10 cellular contexts compared by ENCODE assay signal in genomic region chr18:48913201-48913600, GRCh38. TPM values are rescaled to one million over a fixed set of nuclear protein-coding genes. Genes with fewer than 3 reads are reported as not detected.
A peak's percentile ranks its signal among the peaks of the same experiment; 100 is the strongest.
DNase-seq lines count a peak whose midpoint lies in the region; ATAC-seq and TF ChIP-seq lines count a peak whose summit lies in the region.
"Had no signal": no experiment of that assay in that cellular context is flagged by ENCODE, and none has a peak within 500 bp of the region (broad histone marks: within the 10 kb centered on the region; RNA-seq: fewer than 3 reads in every experiment).

No MANE protein-coding gene starts in this region.

- no peak overlapping the region for H2BK120ac ChIP-seq in trophoblast cell (ENCODE audit: insufficient read depth, low read length, poor library complexity)

- no peak overlapping the region for H3K4me3 Mint-ChIP-seq in activated T-cell treated with anti-CD3 and anti-CD28 coated beads, Interleukin-2, amount 50 U/mL, for 24 hours
- no peak overlapping the region for H3K4me3 Mint-ChIP-seq in activated CD4-positive, alpha-beta T cell treated with anti-CD3 and anti-CD28 coated beads, Interleukin-2, amount 10 ng/mL, durations not matched to agents 24 days and 14 days
- H3K4me3 Mint-ChIP-seq in Caco-2 (ENCODE audit: unreplicated experiment), result no peak overlapping the region

- H3K27me3 Mint-ChIP-seq in activated T-cell treated with anti-CD3 and anti-CD28 coated beads, Interleukin-2, amount 50 U/mL, for 24 hours, result no peaks in the 10 kb centered on the region
- no peaks in the 10 kb centered on the region for H3K27me3 Mint-ChIP-seq in activated CD4-positive, alpha-beta T cell treated with anti-CD3 and anti-CD28 coated beads, Interleukin-2, amount 10 ng/mL, durations not matched to agents 24 days and 14 days
- no peaks in the 10 kb centered on the region for H3K27me3 Mint-ChIP-seq in Caco-2 (ENCODE audit: insufficient read depth, unreplicated experiment)

- H3K4me1 ChIP-seq in Caco-2 (no peaks in the 10 kb centered on the region), trophoblast cell (ENCODE audit: control insufficient read depth in 1 of 2, insufficient read depth in 2 of 2, low read length in 2 of 2) (peaks cover 8 to 18% of the 10 kb centered on the region in 2 experiments)

- intact Hi-C loops in activated CD4-positive, alpha-beta T cell treated with anti-CD3 and anti-CD28 coated beads, Interleukin-2, amount 10 ng/mL, durations not matched to agents 24 days and 14 days (cut with micrococcal nuclease), result loop anchor here (1.0 kb wide), 1 partner anchor 136 kb away; no protein-coding TSS in a partner anchor
- intact Hi-C loops in Caco-2 (cut with micrococcal nuclease; ENCODE audit: unreplicated experiment), result loop anchor here (10.0 kb wide), 1 partner anchor 188 kb away; no protein-coding TSS in a partner anchor

- no peak overlapping the region for H3K27ac Mint-ChIP-seq in activated T-cell treated with anti-CD3 and anti-CD28 coated beads, Interleukin-2, amount 50 U/mL, for 24 hours
- H3K27ac Mint-ChIP-seq in activated CD4-positive, alpha-beta T cell treated with anti-CD3 and anti-CD28 coated beads, Interleukin-2, amount 10 ng/mL, durations not matched to agents 24 days and 14 days, result no peak overlapping the region
- no peak overlapping the region for H3K27ac Mint-ChIP-seq in Caco-2 (ENCODE audit: unreplicated experiment)

- no peaks in the 10 kb centered on the region for H3K36me3 Mint-ChIP-seq in activated T-cell treated with anti-CD3 and anti-CD28 coated beads, Interleukin-2, amount 50 U/mL, for 24 hours (ENCODE audit: low read depth)
- peaks cover 4% of the 10 kb centered on the region for H3K36me3 Mint-ChIP-seq in activated CD4-positive, alpha-beta T cell treated with anti-CD3 and anti-CD28 coated beads, Interleukin-2, amount 10 ng/mL, durations not matched to agents 24 days and 14 days (ENCODE audit: low read depth)
- H3K36me3 Mint-ChIP-seq in Caco-2 (ENCODE audit: insufficient read depth, unreplicated experiment), result peaks cover 5% of the 10 kb centered on the region

- H3K4me3 ChIP-seq in Caco-2 (ENCODE audit: low read depth, low read length), result no peak overlapping the region
- H3K4me3 ChIP-seq in trophoblast cell (ENCODE audit: low read depth, low read length), result no peak overlapping the region
- H3K4me3 ChIP-seq: BLaER1, body of pancreas had no signal

- H3K79me1 ChIP-seq in trophoblast cell (ENCODE audit: low read length), result peaks cover 8% of the 10 kb centered on the region

- no CpG with 5 or more reads among the region's 5 CpGs for WGBS in trophoblast cell (ENCODE audit: extremely low coverage, insufficient coverage, insufficient read length)

- no peak overlapping the region for H3K9ac ChIP-seq in trophoblast cell (ENCODE audit: low read length)
- H3K9ac ChIP-seq: BLaER1 had no signal

- POLR2A ChIA-PET in Caco-2 (lab: Charles Lee), result no interaction called here

- ATAC-seq in esophagus mucosa, result peak; percentile 56
- peak; percentile 71 for ATAC-seq in stimulated activated naive CD8-positive, alpha-beta T cell treated with anti-CD3 and anti-CD28 coated beads, Interleukin-15, Interleukin-2, amounts not matched to agents 100 U/mL and 50 U/mL, for 24 hours
- ATAC-seq: body of pancreas had no signal

- H3K18ac ChIP-seq in trophoblast cell (ENCODE audit: low read length), result no peak overlapping the region

- H2BK12ac ChIP-seq in trophoblast cell (ENCODE audit: low read length), result no peak overlapping the region

- H3K27me3 ChIP-seq in Caco-2 (replicated peaks; ENCODE audit: control insufficient read depth, insufficient read depth, low read length), result no peaks in the 10 kb centered on the region
- H3K27me3 ChIP-seq in trophoblast cell (ENCODE audit: insufficient read depth, low read length), result no peaks in the 10 kb centered on the region
- H3K27me3 ChIP-seq: BLaER1, body of pancreas had no signal

- no peak overlapping the region for H2AFZ ChIP-seq in trophoblast cell (ENCODE audit: insufficient read depth, low read length, poor library complexity)

- H3K4me1 Mint-ChIP-seq in activated T-cell treated with anti-CD3 and anti-CD28 coated beads, Interleukin-2, amount 50 U/mL, for 24 hours (ENCODE audit: low read depth), result peaks cover 13% of the 10 kb centered on the region
- H3K4me1 Mint-ChIP-seq in activated CD4-positive, alpha-beta T cell treated with anti-CD3 and anti-CD28 coated beads, Interleukin-2, amount 10 ng/mL, durations not matched to agents 24 days and 14 days, result peaks cover 27% of the 10 kb centered on the region
- H3K4me1 Mint-ChIP-seq in Caco-2 (ENCODE audit: low read depth, unreplicated experiment), result no peaks in the 10 kb centered on the region

- no peak overlapping the region for H3K23ac ChIP-seq in trophoblast cell (ENCODE audit: low read length)

- H3K27ac ChIP-seq in trophoblast cell (ENCODE audit: low read depth, low read length), result no peak overlapping the region
- H3K27ac ChIP-seq: BLaER1, body of pancreas had no signal

- no peak overlapping the region for H3K4me2 ChIP-seq in trophoblast cell (ENCODE audit: low read length)
- H3K4me2 ChIP-seq: BLaER1 had no signal

- H4K8ac ChIP-seq in trophoblast cell (ENCODE audit: low read depth, low read length), result no peak overlapping the region

- no peak overlapping the region for H2BK5ac ChIP-seq in trophoblast cell (ENCODE audit: low read depth, low read length, poor library complexity)

- DNase-seq in activated T-cell treated with anti-CD3 and anti-CD28 coated beads for 1 hour (ENCODE audit: low read depth), result peak; percentile 36
- no peak for DNase-seq in activated T-cell treated with anti-CD3 and anti-CD28 coated beads, Interleukin-2, amount 50 U/mL, for 24 hours
- DNase-seq in activated CD4-positive, alpha-beta T cell treated with anti-CD3 and anti-CD28 coated beads, Interleukin-2, amount 10 ng/mL, durations not matched to agents 24 days and 14 days, result peak; percentile 76
- peak; percentile 47 for DNase-seq in stimulated activated naive CD8-positive, alpha-beta T cell treated with anti-CD3 and anti-CD28 coated beads, Interleukin-15, Interleukin-2, amounts not matched to agents 100 U/mL and 50 U/mL, for 24 hours
- no peak for DNase-seq in Caco-2
- DNase-seq in trophoblast cell, result no peak
- no peak for DNase-seq in NCI-H1436 (lab: John Stamatoyannopoulos, UW)

- no peak for TF ChIP-seq CTCF in Caco-2 (IDR thresholded peaks at IDR 0.05; ENCODE audit: insufficient read depth in 1 of 2, low read depth in 1 of 2, low read length in 1 of 2, severe bottlenecking in 1 of 2, unreplicated experiment in 1 of 2)

- H3K36me3 ChIP-seq in Caco-2 (ENCODE audit: control insufficient read depth, insufficient read depth, low read length) (no peaks in the 10 kb centered on the region), trophoblast cell (ENCODE audit: control insufficient read depth in 1 of 2, insufficient read depth in 2 of 2, low read length in 2 of 2) (no peaks in the 10 kb centered on the region)
- H3K36me3 ChIP-seq: BLaER1 had no signal

- BruUV-seq in Caco-2 (replicated peaks; lab: Mats Ljungman, UMichigan), result no TSS peak

- H3K9me3 ChIP-seq in Caco-2 (no peaks in the 10 kb centered on the region), trophoblast cell (ENCODE audit: insufficient read depth, low read depth, low read length) (no peaks in the 10 kb centered on the region)
- H3K9me3 ChIP-seq: BLaER1, body of pancreas had no signal

- CTCF ChIA-PET in Caco-2 (lab: Charles Lee), result no interaction called here

- H4K12ac ChIP-seq in trophoblast cell (ENCODE audit: low read depth, low read length), result no peak overlapping the region

- H3K79me2 ChIP-seq in trophoblast cell (ENCODE audit: control insufficient read depth, insufficient read depth, low read length, poor library complexity), result no peaks in the 10 kb centered on the region

- H3K14ac ChIP-seq in trophoblast cell (ENCODE audit: low read length), result no peak overlapping the region

- no peak overlapping the region for H3K4ac ChIP-seq in trophoblast cell (ENCODE audit: low read depth, low read length)

- no peaks in the 10 kb centered on the region for H3K9me3 Mint-ChIP-seq in activated T-cell treated with anti-CD3 and anti-CD28 coated beads, Interleukin-2, amount 50 U/mL, for 24 hours
- no peaks in the 10 kb centered on the region for H3K9me3 Mint-ChIP-seq in activated CD4-positive, alpha-beta T cell treated with anti-CD3 and anti-CD28 coated beads, Interleukin-2, amount 10 ng/mL, durations not matched to agents 24 days and 14 days
- no peaks in the 10 kb centered on the region for H3K9me3 Mint-ChIP-seq in Caco-2 (ENCODE audit: unreplicated experiment)

- H2AK5ac ChIP-seq in trophoblast cell (ENCODE audit: low read length), result no peak overlapping the region

- H4K91ac ChIP-seq in trophoblast cell (ENCODE audit: low read depth, low read length), result no peak overlapping the region

RNA-seq across cellular contexts. Expression of gene SMAD7, which starts 37.6 kb away (rescaled TPM):
- total RNA-seq in activated CD4-positive, alpha-beta T cell treated with anti-CD3 and anti-CD28 coated beads, Interleukin-2, amount 10 ng/mL, durations not matched to agents 24 days and 14 days, result 21.8 and 22.4 TPM in 2 replicates
- 3.7 TPM for total RNA-seq in esophagus mucosa
- 9.3 and 9.5 TPM in 2 replicates for total RNA-seq in Caco-2 (2022)
- 108 and 116 TPM in 2 replicates for polyA plus RNA-seq in trophoblast cell (2013)

Comparison
In these comparisons a context has a peak if more than half of its experiments do, and no peak if none do; other contexts are left out.
1. DNase-seq: peak in activated T-cell treated with anti-CD3 and anti-CD28 coated beads for 1 hour (single experiment), activated CD4-positive, alpha-beta T cell treated with anti-CD3 and anti-CD28 coated beads, Interleukin-2, amount 10 ng/mL, durations not matched to agents 24 days and 14 days (single experiment) and stimulated activated naive CD8-positive, alpha-beta T cell treated with anti-CD3 and anti-CD28 coated beads, Interleukin-15, Interleukin-2, amounts not matched to agents 100 U/mL and 50 U/mL, for 24 hours (single experiment); none in activated T-cell treated with anti-CD3 and anti-CD28 coated beads, Interleukin-2, amount 50 U/mL, for 24 hours (single experiment), Caco-2 (0 of 2), trophoblast cell (0 of 2) and NCI-H1436 (single experiment).